28 cellular contexts compared by ENCODE assay signal in the genomic region with DNA sequence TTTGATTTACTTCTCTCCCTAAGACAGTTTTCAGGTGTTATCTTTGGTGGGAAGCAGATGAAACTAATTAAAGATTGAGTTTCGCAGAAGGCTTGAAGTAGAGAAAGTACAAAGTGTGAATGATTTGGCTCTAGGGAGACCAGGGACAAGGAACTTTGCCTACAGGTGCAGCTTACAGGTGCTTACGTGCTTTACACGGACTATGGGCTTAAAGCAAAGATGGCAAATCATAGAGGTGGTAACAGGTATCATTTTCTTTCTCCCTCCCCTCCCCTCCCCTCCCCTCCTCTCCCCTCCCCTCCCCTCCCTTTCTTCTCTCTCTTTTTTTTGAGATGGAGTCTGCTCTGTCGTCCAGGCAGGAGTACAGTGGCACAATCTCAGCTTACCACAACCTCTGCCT.
"Had no signal": no experiment of that assay in that cellular context is flagged by ENCODE, and none has a peak within 500 bp of the region (broad histone marks: within the 10 kb centered on the region; RNA-seq: fewer than 3 reads in every experiment).

No MANE protein-coding gene starts in this region.

- FAIRE-seq: colon, endometrium, endothelial cell of umbilical vein, frontal cortex had no signal

- H3K9me3 ChIP-seq: colonic mucosa, esophagus muscularis mucosa, esophagus squamous epithelium, gastrocnemius medialis, gastroesophageal sphincter, heart right ventricle had no signal

- H3K27ac ChIP-seq: colonic mucosa, coronary artery, dorsolateral prefrontal cortex, epithelial cell of prostate, esophagus muscularis mucosa, esophagus squamous epithelium, foreskin keratinocyte, gastrocnemius medialis, gastroesophageal sphincter, heart left ventricle, heart right ventricle had no signal

- ATAC-seq: effector memory CD8-positive, alpha-beta T cell; esophagus mucosa; foreskin keratinocyte; gastrocnemius medialis; gastroesophageal sphincter; heart left ventricle; heart right ventricle had no signal

- DNase-seq: colonic mucosa; cortex of kidney; dermis blood vessel endothelial cell; dorsolateral prefrontal cortex; effector CD4-positive, alpha-beta T cell; effector CD8-positive, alpha-beta T cell; effector memory CD4-positive, alpha-beta T cell; effector memory CD8-positive, alpha-beta T cell; endodermal cell; erythroblast; esophagus squamous epithelium; foreskin fibroblast; foreskin keratinocyte; foreskin melanocyte; gastrocnemius medialis; glutamatergic neuron; head of caudate nucleus; heart left ventricle; heart right ventricle had no signal

- H3K36me3 ChIP-seq: colonic mucosa, esophagus muscularis mucosa, esophagus squamous epithelium, gastrocnemius medialis, gastroesophageal sphincter, heart left ventricle, heart right ventricle had no signal

- H3K4me3 ChIP-seq: colonic mucosa, coronary artery, dorsolateral prefrontal cortex, esophagus muscularis mucosa, esophagus squamous epithelium, gastrocnemius medialis, gastroesophageal sphincter, heart left ventricle, heart right ventricle had no signal

- H3K4me1 ChIP-seq: colonic mucosa, esophagus muscularis mucosa, esophagus squamous epithelium, foreskin keratinocyte, gastrocnemius medialis, gastroesophageal sphincter, heart left ventricle, heart right ventricle had no signal

- H3K27me3 ChIP-seq: colonic mucosa, esophagus muscularis mucosa, esophagus squamous epithelium, foreskin keratinocyte, gastrocnemius medialis, gastroesophageal sphincter, heart left ventricle, heart right ventricle had no signal
